In genomic region chr17:44759096-44759915, GRCh38 we compare ENCODE assay signal across 9 cellular contexts. TPM values are rescaled to one million over a fixed set of nuclear protein-coding genes. Genes with fewer than 3 reads are reported as not detected.
DNase-seq lines count a peak whose midpoint lies in the region; ATAC-seq, FAIRE-seq and TF ChIP-seq lines count a peak whose summit lies in the region.
"Had no signal": no experiment of that assay in that cellular context is flagged by ENCODE, and none has a peak within 500 bp of the region (broad histone marks: within the 10 kb centered on the region; RNA-seq: fewer than 3 reads in every experiment).

No MANE protein-coding gene starts in this region.

- no peak for TF ChIP-seq RAD21 in GM12878 (IDR thresholded peaks at IDR 0.05; ENCODE audit: insufficient read depth, low read depth, low read length)

- H3K79me2 ChIP-seq in GM12878 (ENCODE audit: control insufficient read depth, insufficient read depth, low read length) = no peaks in the 10 kb centered on the region

- no peak for TF ChIP-seq EP300 in GM12878 (IDR thresholded peaks at IDR 0.05; ENCODE audit: borderline replicate concordance in 1 of 2, control insufficient read depth in 1 of 2, low read depth in 2 of 2, low read length in 2 of 2)

- H3K4me3 ChIP-seq in GM12878 (no peak overlapping the region), kidney epithelial cell (ENCODE audit: low read depth, low read length) (peak overlapping the region; percentile 29), urinary bladder (ENCODE audit: low read depth, low read length) (peak overlapping the region; percentile 59)

- no peaks in the 10 kb centered on the region for H3K4me1 ChIP-seq in GM12878 (ENCODE audit: control insufficient read depth, insufficient read depth, low read length)
- no peaks in the 10 kb centered on the region for H3K4me1 ChIP-seq in urinary bladder (ENCODE audit: insufficient read depth)
- H3K4me1 ChIP-seq: pancreas had no signal

- H3K9me3 Mint-ChIP-seq in activated naive CD4-positive, alpha-beta T cell treated with anti-CD3 and anti-CD28 coated beads, Interleukin-2, amount 50 U/mL, for 72 hours = no peaks in the 10 kb centered on the region

- 13% methylated on average over 37 of the region's 58 CpGs for WGBS in GM12878 (ENCODE audit: insufficient coverage, insufficient replicate concordance, low lambda C conversion rate, missing lambda C conversion rate)
- WGBS in urinary bladder = 6% methylated on average over 58 of the region's 58 CpGs

- H3K36me3 ChIP-seq in GM12878 (ENCODE audit: control insufficient read depth in 2 of 2, insufficient read depth in 2 of 2, low read length in 1 of 2) = no peaks in the 10 kb centered on the region
- H3K36me3 ChIP-seq in kidney epithelial cell (ENCODE audit: control insufficient read depth, insufficient read depth, low read length) = no peaks in the 10 kb centered on the region
- no peaks in the 10 kb centered on the region for H3K36me3 ChIP-seq in urinary bladder (ENCODE audit: insufficient read depth)
- H3K36me3 ChIP-seq: pancreas had no signal

- no peak overlapping the region for H3K27ac Mint-ChIP-seq in activated naive CD4-positive, alpha-beta T cell treated with anti-CD3 and anti-CD28 coated beads, Interleukin-2, amount 50 U/mL, for 72 hours

- H3K9me3 ChIP-seq in GM12878 (replicated peaks; ENCODE audit: control insufficient read depth, insufficient read depth, low read length) = no peaks in the 10 kb centered on the region
- H3K9me3 ChIP-seq: pancreas had no signal

- POLR2A ChIA-PET in GM12878 (lab: Charles Lee) = no interaction called here

- no peak for TF ChIP-seq POLR2A in GM12878 (IDR thresholded peaks at IDR 0.05; ENCODE audit: low read depth, low read length)

- peak; percentile 15 to 23 for ATAC-seq in activated naive CD4-positive, alpha-beta T cell treated with anti-CD3 and anti-CD28 coated beads, Interleukin-2, amount 50 U/mL, for 72 hours
- ATAC-seq in GM12878 = no peak
- no peak for ATAC-seq in esophagus mucosa

- peaks cover 1 to 4% of the 10 kb centered on the region in 2 experiments; a peak in 3 of 4 replicates for H3K27me3 ChIP-seq in GM12878 (replicated peaks in 1 of 2; ENCODE audit: control insufficient read depth in 2 of 2, insufficient read depth in 2 of 2, low read length in 1 of 2)
- H3K27me3 ChIP-seq in kidney epithelial cell (ENCODE audit: control insufficient read depth, insufficient read depth, low read length) = peaks cover 27% of the 10 kb centered on the region

- RAD21 ChIA-PET in GM12878 (lab: Charles Lee; ENCODE audit: unreplicated experiment) = no interaction called here

- no peaks in the 10 kb centered on the region for H3K36me3 Mint-ChIP-seq in activated naive CD4-positive, alpha-beta T cell treated with anti-CD3 and anti-CD28 coated beads, Interleukin-2, amount 50 U/mL, for 72 hours

- no peak overlapping the region for H2AFZ ChIP-seq in GM12878 (ENCODE audit: control insufficient read depth, low read depth, low read length)

- intact Hi-C loops in GM12878 (cut with micrococcal nuclease; ENCODE audit: unreplicated experiment) = no loop called here

- SMC1A ChIA-PET in GM12878 (lab: Charles Lee; ENCODE audit: uncharacterized antibody, unreplicated experiment) = no interaction called here

- no peak overlapping the region for H3K9ac ChIP-seq in GM12878 (ENCODE audit: control insufficient read depth, insufficient read depth, low read length)

- no peak overlapping the region for H3K4me2 ChIP-seq in GM12878 (ENCODE audit: control insufficient read depth, insufficient read depth)

- no peak for TF ChIP-seq CTCF in GM12878 (IDR thresholded peaks at IDR 0.05 in 2 of 3, conservative IDR thresholded peaks at IDR 0.05 in 1 of 3; ENCODE audit: control insufficient read depth in 2 of 3, extremely low read depth in 1 of 3, insufficient read depth in 1 of 3, low read depth in 3 of 3, low read length in 3 of 3)
- TF ChIP-seq CTCF in kidney epithelial cell (IDR thresholded peaks at IDR 0.05; ENCODE audit: insufficient read depth, low read length, poor library complexity, severe bottlenecking) = peak; percentile 12

- H3K27ac ChIP-seq in GM12878 (ENCODE audit: control insufficient read depth, insufficient read depth) (no peak overlapping the region), urinary bladder (ENCODE audit: low read depth) (no peak overlapping the region)
- H3K27ac ChIP-seq: pancreas had no signal

- in situ Hi-C loops in GM12878 (cut with MboI) = no loop called here

- H4K20me1 ChIP-seq in GM12878 (ENCODE audit: control insufficient read depth, insufficient read depth) = no peaks in the 10 kb centered on the region

- DNase-seq in activated naive CD4-positive, alpha-beta T cell treated with anti-CD3 and anti-CD28 coated beads, Interleukin-2, amount 50 U/mL, for 72 hours (ENCODE audit: low spot score in 2 of 2) = no peak
- no peak for DNase-seq in activated naive CD4-positive, alpha-beta T cell treated with anti-CD3 and anti-CD28 coated beads, Interleukin-2, amount 50 U/mL, for 16 hours
- DNase-seq in GM12878 (ENCODE audit: low read depth, low spot score) (no peak), kidney epithelial cell (ENCODE audit: low read depth) (no peak), NCI-H524 treated with DMSO at 0.1 percent for 48 hours (lab: John Stamatoyannopoulos, UW) (no peak), T1000 (lab: John Stamatoyannopoulos, UW) (no peak)

- CTCF ChIA-PET in GM12878 (lab: Yijun Ruan, JAX) = no interaction called here

- BruUV-seq in GM12878 (replicated peaks; lab: Mats Ljungman, UMichigan) = no TSS peak

- FAIRE-seq in GM12878 (lab: Jason Lieb, UNC) = no peak
- FAIRE-seq: pancreas had no signal

TF ChIP-seq in GM12878, 131 proteins besides CTCF, POLR2A, EP300 and RAD21:
- TF ChIP-seq SMARCA5 (IDR thresholded peaks at IDR 0.05) (no peak), SUZ12 (IDR thresholded peaks at IDR 0.05; ENCODE audit: unreplicated experiment) (peak; percentile 29), TBL1XR1 (IDR thresholded peaks at IDR 0.05; ENCODE audit: low read depth, low read length) (no peak), FOXM1 (IDR thresholded peaks at IDR 0.05; ENCODE audit: low read depth, low read length) (no peak), ZNF207 (IDR thresholded peaks at IDR 0.05; ENCODE audit: borderline replicate concordance) (no peak)

RNA-seq across cellular contexts. Expression of gene ADAM11, which starts 0.5 kb away (rescaled TPM):
- 1 to 10 TPM in 1 of 2 donors, under 1 TPM in 1; 0.25 to 1.3 TPM for total RNA-seq in activated naive CD4-positive, alpha-beta T cell treated with anti-CD3 and anti-CD28 coated beads, Interleukin-2, amount 50 U/mL, for 72 hours
- 1.9 and 2.7 TPM in 2 replicates for total RNA-seq in GM12878 (2013; cell fraction: nucleolus; rRNA removed)
- total RNA-seq in GM12878 (2014; rRNA removed) (not detected in 2 replicates), GM12878 (2014; rRNA removed; fragmentation: Illumina TruSeq; extraction: Trizol) (0.04 and 0.05 TPM in 2 replicates), GM12878 (2021) (0.13 and 0.26 TPM in 2 replicates), kidney epithelial cell (0.21 and 1.6 TPM in 2 replicates), urinary bladder (1.9 TPM), esophagus mucosa (0.96 TPM)
- 0.05 TPM for polyA plus RNA-seq in GM12878 (2011; ENCODE audit: low read depth)
- polyA plus RNA-seq in GM12878 (2011; rRNA removed) (0.26 and 0.35 TPM in 2 replicates), GM12878 (2014; fragmentation: Illumina TruSeq; extraction: Trizol) (0.03 TPM in 1 of 2 replicates, not detected in the other), GM12878 (2014; fragmentation: Nextera tagmentation; extraction: Ambion mirVana) (not detected), GM12878 (2014; rRNA removed) (0.03 and 0.37 TPM in 2 replicates), GM12878 (2016; fragmentation: Nextera tagmentation; extraction: Ambion mirVana) (under 1 TPM; 0.03 to 0.06 TPM), urinary bladder (0.81 TPM)
- 0.10 and 0.18 TPM in 2 replicates for polyA plus RNA-seq in GM12878 (2011; cell fraction: cytosol; rRNA removed)
- polyA plus RNA-seq in GM12878 (2011; cell fraction: nucleus; rRNA removed) = 4.2 and 5.7 TPM in 2 replicates
- polyA plus RNA-seq in GM12878 (2012) = 0.12 and 0.46 TPM in 2 replicates
- polyA minus RNA-seq in GM12878 (2011; rRNA and poly(A)+ RNA removed) = 0.36 and 0.44 TPM in 2 replicates
- not detected in 2 replicates for polyA minus RNA-seq in GM12878 (2011; cell fraction: cytosol; rRNA and poly(A)+ RNA removed)
- 0.60 and 0.67 TPM in 2 replicates for polyA minus RNA-seq in GM12878 (2011; cell fraction: nucleus; rRNA and poly(A)+ RNA removed)

RNA-seq across cellular contexts. Expression of gene DBF4B, which starts 50.8 kb away (rescaled TPM):
- 10 to 100 TPM; 31.6 to 31.8 TPM for total RNA-seq in activated naive CD4-positive, alpha-beta T cell treated with anti-CD3 and anti-CD28 coated beads, Interleukin-2, amount 50 U/mL, for 72 hours
- 45.7 and 46.3 TPM in 2 replicates for total RNA-seq in GM12878 (2013; cell fraction: nucleolus; rRNA removed)
- total RNA-seq in GM12878 (2014; rRNA removed) = 10.0 and 12.1 TPM in 2 replicates
- total RNA-seq in GM12878 (2014; rRNA removed; fragmentation: Illumina TruSeq; extraction: Trizol) = 10.2 and 11.4 TPM in 2 replicates
- total RNA-seq in GM12878 (2021) = 16.7 and 24.6 TPM in 2 replicates
- 5.9 TPM for polyA plus RNA-seq in GM12878 (2011; ENCODE audit: low read depth)
- 14.6 and 20.4 TPM in 2 replicates for polyA plus RNA-seq in GM12878 (2011; rRNA removed)
- 18.1 and 25.7 TPM in 2 replicates for polyA plus RNA-seq in GM12878 (2011; cell fraction: cytosol; rRNA removed)
- 51.8 and 61.0 TPM in 2 replicates for polyA plus RNA-seq in GM12878 (2011; cell fraction: nucleus; rRNA removed)
- 8.7 and 9.5 TPM in 2 replicates for polyA plus RNA-seq in GM12878 (2012)
- 15.8 and 21.8 TPM in 2 replicates for polyA plus RNA-seq in GM12878 (2014; fragmentation: Illumina TruSeq; extraction: Trizol)
- 1 to 10 TPM; 2.4 to 2.5 TPM for polyA plus RNA-seq in GM12878 (2014; fragmentation: Nextera tagmentation; extraction: Ambion mirVana)
- 20.5 and 21.6 TPM in 2 replicates for polyA plus RNA-seq in GM12878 (2014; rRNA removed)
- 10 to 100 TPM; 16.4 to 17.3 TPM for polyA plus RNA-seq in GM12878 (2016; fragmentation: Nextera tagmentation; extraction: Ambion mirVana)
- 14.4 and 22.3 TPM in 2 replicates for polyA minus RNA-seq in GM12878 (2011; rRNA and poly(A)+ RNA removed)
- 6.0 and 6.4 TPM in 2 replicates for polyA minus RNA-seq in GM12878 (2011; cell fraction: cytosol; rRNA and poly(A)+ RNA removed)
- 7.0 and 17.1 TPM in 2 replicates for polyA minus RNA-seq in GM12878 (2011; cell fraction: nucleus; rRNA and poly(A)+ RNA removed)
- total RNA-seq in kidney epithelial cell = 6.2 and 10.2 TPM in 2 replicates
- 7.1 TPM for total RNA-seq in urinary bladder
- polyA plus RNA-seq in urinary bladder = 7.2 TPM
- total RNA-seq in esophagus mucosa = 3.9 TPM

Comparison
In these comparisons a context has a peak if more than half of its experiments do, and no peak if none do; other contexts are left out.
1. ATAC-seq: peak in activated naive CD4-positive, alpha-beta T cell treated with anti-CD3 and anti-CD28 coated beads, Interleukin-2, amount 50 U/mL, for 72 hours (2 of 2); none in GM12878 (single experiment) and esophagus mucosa (single experiment).